14 cellular contexts compared by ENCODE assay signal in genomic region chr9:130008577-130008976, GRCh38. TPM values are rescaled to one million over a fixed set of nuclear protein-coding genes. Genes with fewer than 3 reads are reported as not detected.
DNase-seq lines count a peak whose midpoint lies in the region; ATAC-seq and TF ChIP-seq lines count a peak whose summit lies in the region.
"Had no signal": no experiment of that assay in that cellular context is flagged by ENCODE, and none has a peak within 500 bp of the region (broad histone marks: within the 10 kb centered on the region; RNA-seq: fewer than 3 reads in every experiment).

No MANE protein-coding gene starts in this region.

- H3K36me3 ChIP-seq in esophagus muscularis mucosa, result peaks cover 0 to 5% (median 0%) of the 10 kb centered on the region in 4 donors

- H3K9me3 ChIP-seq in esophagus muscularis mucosa (peaks cover 0 to 4% (median 2%) of the 10 kb centered on the region in 4 donors), right cardiac atrium (ENCODE audit: control insufficient read depth, low read length) (no peaks in the 10 kb centered on the region)
- H3K9me3 ChIP-seq: testis had no signal

- DNase-seq in activated CD4-positive, alpha-beta T cell treated with anti-CD3 and anti-CD28 coated beads for 36 hours, result no peak
- DNase-seq in activated CD4-positive, alpha-beta T cell treated with anti-CD3 and anti-CD28 coated beads for 4 hours, result no peak
- DNase-seq in activated B cell treated with CpG ODN at 0.5 μM for 24 hours, result no peak
- DNase-seq in esophagus muscularis mucosa (ENCODE audit: extremely low spot score), result no peak
- no peak for DNase-seq in stimulated activated naive CD8-positive, alpha-beta T cell treated with anti-CD3 and anti-CD28 coated beads, Interleukin-15, amount 100 ng/mL, for 72 hours
- DNase-seq in effector CD4-positive, alpha-beta T cell, result no peak
- DNase-seq in right cardiac atrium, result no peak
- DNase-seq: activated CD4-positive, CD25-positive, alpha-beta regulatory T cell; COR-L47; NCI-H2171 treated with DMSO at 0.1 percent for 48 hours; nucleus accumbens; testis had no signal

- 51% methylated on average over 4 of the region's 4 CpGs for WGBS in esophagus muscularis mucosa
- 76% methylated on average over 4 of the region's 4 CpGs for WGBS in right cardiac atrium

- H3K36me3 Mint-ChIP-seq in activated CD4-positive, alpha-beta T cell treated with anti-CD3 and anti-CD28 coated beads for 36 hours (ENCODE audit: low read depth), result peaks cover 61% of the 10 kb centered on the region
- peaks cover 59% of the 10 kb centered on the region for H3K36me3 Mint-ChIP-seq in activated B cell treated with CpG ODN at 0.5 μM for 24 hours (ENCODE audit: low read depth)

- TF ChIP-seq CTCF in activated B cell treated with CpG ODN at 0.5 μM for 24 hours (IDR thresholded peaks at IDR 0.05) (no peak), esophagus muscularis mucosa (IDR thresholded peaks at IDR 0.05) (no peak)

- intact Hi-C loops in activated CD4-positive, alpha-beta T cell treated with anti-CD3 and anti-CD28 coated beads for 36 hours (cut with DNase I, micrococcal nuclease), result no loop called here
- intact Hi-C loops in activated B cell treated with CpG ODN at 0.5 μM for 24 hours (cut with micrococcal nuclease), result no loop called here
- intact Hi-C loops in esophagus muscularis mucosa (cut with DNase I), result no loop called here
- intact Hi-C loops in right cardiac atrium (cut with DNase I), result no loop called here

- no peak for TF ChIP-seq EP300 in esophagus muscularis mucosa (IDR thresholded peaks at IDR 0.05)

- ATAC-seq in activated CD4-positive, alpha-beta T cell treated with anti-CD3 and anti-CD28 coated beads for 36 hours, result no peak
- ATAC-seq in activated B cell treated with CpG ODN at 0.5 μM for 24 hours (ENCODE audit: low read depth) (no peak), right cardiac atrium (no peak), GM18861 (IDR thresholded peaks at IDR 0.05; ENCODE audit: unreplicated experiment) (no peak)
- ATAC-seq in stimulated activated naive CD8-positive, alpha-beta T cell treated with anti-CD3 and anti-CD28 coated beads, Interleukin-15, amount 100 ng/mL, for 72 hours, result no peak

- H3K27me3 ChIP-seq in esophagus muscularis mucosa (no peaks in the 10 kb centered on the region), right cardiac atrium (ENCODE audit: control insufficient read depth, insufficient read depth) (no peaks in the 10 kb centered on the region)
- H3K27me3 ChIP-seq: testis had no signal

- CTCF ChIA-PET in activated CD4-positive, alpha-beta T cell treated with anti-CD3 and anti-CD28 coated beads for 36 hours (lab: Charles Lee), result interaction anchor here (0.5 to 2.2 kb wide), 11 partner anchors 8 to 123 kb away, joined by 3 to 7 read pairs (median 3); no protein-coding TSS in a partner anchor
- CTCF ChIA-PET in activated B cell treated with CpG ODN at 0.5 μM for 24 hours (lab: Charles Lee), result no interaction called here

- POLR2A ChIA-PET in activated CD4-positive, alpha-beta T cell treated with anti-CD3 and anti-CD28 coated beads for 36 hours (lab: Charles Lee), result interaction anchor here (0.6 to 2.4 kb wide), 6 partner anchors 8 to 120 kb away, joined by 3 to 13 read pairs (median 3); no protein-coding TSS in a partner anchor
- POLR2A ChIA-PET in activated B cell treated with CpG ODN at 0.5 μM for 24 hours (lab: Charles Lee), result interaction anchor here (0.6 to 27.3 kb wide), 5 partner anchors 9 to 52 kb away, joined by 3 to 1209 read pairs (median 28); partner anchors contain the start of gene FNBP1

- peak overlapping the region; percentile 6 for H3K4me3 Mint-ChIP-seq in activated CD4-positive, alpha-beta T cell treated with anti-CD3 and anti-CD28 coated beads for 36 hours
- peak overlapping the region; percentile 42 for H3K4me3 Mint-ChIP-seq in activated B cell treated with CpG ODN at 0.5 μM for 24 hours
- H3K4me3 Mint-ChIP-seq in stimulated activated naive CD8-positive, alpha-beta T cell treated with anti-CD3 and anti-CD28 coated beads, Interleukin-15, amount 100 ng/mL, for 72 hours, result peak overlapping the region; percentile 13 to 62

- TF ChIP-seq POLR2A in esophagus muscularis mucosa (IDR thresholded peaks at IDR 0.05; ENCODE audit: low read depth), result no peak

- H3K27ac Mint-ChIP-seq in activated CD4-positive, alpha-beta T cell treated with anti-CD3 and anti-CD28 coated beads for 36 hours, result peak overlapping the region; percentile 89
- H3K27ac Mint-ChIP-seq in activated B cell treated with CpG ODN at 0.5 μM for 24 hours, result peak overlapping the region; percentile 97
- H3K27ac Mint-ChIP-seq in stimulated activated naive CD8-positive, alpha-beta T cell treated with anti-CD3 and anti-CD28 coated beads, Interleukin-15, amount 100 ng/mL, for 72 hours, result peak overlapping the region in 1 of 2 donors; percentile 86

- H3K4me1 ChIP-seq in esophagus muscularis mucosa (peaks cover 0 to 84% (median 68%) of the 10 kb centered on the region in 4 donors), right cardiac atrium (ENCODE audit: control insufficient read depth, insufficient read depth, low read length) (no peaks in the 10 kb centered on the region)

- H3K9me3 Mint-ChIP-seq in activated CD4-positive, alpha-beta T cell treated with anti-CD3 and anti-CD28 coated beads for 36 hours (ENCODE audit: low read depth), result peaks cover 6% of the 10 kb centered on the region
- H3K9me3 Mint-ChIP-seq in activated B cell treated with CpG ODN at 0.5 μM for 24 hours, result peaks cover 2% of the 10 kb centered on the region
- H3K9me3 Mint-ChIP-seq in stimulated activated naive CD8-positive, alpha-beta T cell treated with anti-CD3 and anti-CD28 coated beads, Interleukin-15, amount 100 ng/mL, for 72 hours, result no peaks in the 10 kb centered on the region

- H3K27me3 Mint-ChIP-seq in activated CD4-positive, alpha-beta T cell treated with anti-CD3 and anti-CD28 coated beads for 36 hours, result no peaks in the 10 kb centered on the region
- no peaks in the 10 kb centered on the region for H3K27me3 Mint-ChIP-seq in activated B cell treated with CpG ODN at 0.5 μM for 24 hours
- H3K27me3 Mint-ChIP-seq in stimulated activated naive CD8-positive, alpha-beta T cell treated with anti-CD3 and anti-CD28 coated beads, Interleukin-15, amount 100 ng/mL, for 72 hours, result no peaks in the 10 kb centered on the region

- H3K4me1 Mint-ChIP-seq in activated CD4-positive, alpha-beta T cell treated with anti-CD3 and anti-CD28 coated beads for 36 hours, result peaks cover 87% of the 10 kb centered on the region
- H3K4me1 Mint-ChIP-seq in activated B cell treated with CpG ODN at 0.5 μM for 24 hours, result peaks cover 97% of the 10 kb centered on the region
- H3K4me1 Mint-ChIP-seq in stimulated activated naive CD8-positive, alpha-beta T cell treated with anti-CD3 and anti-CD28 coated beads, Interleukin-15, amount 100 ng/mL, for 72 hours, result peaks cover 87% of the 10 kb centered on the region

- H3K4me3 ChIP-seq in esophagus muscularis mucosa, result no peak overlapping the region
- no peak overlapping the region for H3K4me3 ChIP-seq in right cardiac atrium (ENCODE audit: low read length)
- H3K4me3 ChIP-seq: SK-N-MC, testis had no signal

- H3K27ac ChIP-seq in esophagus muscularis mucosa (replicated peaks in 1 of 4) (peak overlapping the region; percentile 69 to 76 (median 72)), right cardiac atrium (ENCODE audit: low read length) (no peak overlapping the region)
- H3K27ac ChIP-seq: SK-N-MC had no signal

RNA-seq across cellular contexts. Expression of gene FNBP1, which starts 34.4 kb away (rescaled TPM):
- total RNA-seq in activated CD4-positive, alpha-beta T cell treated with anti-CD3 and anti-CD28 coated beads for 36 hours, result 100 to 1,000 TPM; 254 to 354 TPM
- total RNA-seq in activated B cell treated with CpG ODN at 0.5 μM for 24 hours (454 and 501 TPM in 2 replicates), esophagus muscularis mucosa (100 to 1,000 TPM; 177 to 317 (median 254) TPM), right cardiac atrium (10 to 100 TPM; 26.2 to 27.5 (median 26.6) TPM)
- polyA plus RNA-seq in right cardiac atrium, result 10.8 TPM

RNA-seq across cellular contexts. Expression of gene GPR107, which starts 45.1 kb away (rescaled TPM):
- total RNA-seq in activated CD4-positive, alpha-beta T cell treated with anti-CD3 and anti-CD28 coated beads for 36 hours, result 10 to 100 TPM; 17.7 to 19.7 TPM
- 17.7 and 19.6 TPM in 2 replicates for total RNA-seq in activated B cell treated with CpG ODN at 0.5 μM for 24 hours
- total RNA-seq in esophagus muscularis mucosa, result 10 to 100 TPM; 19.9 to 34.7 (median 30.8) TPM
- 10 to 100 TPM; 23.2 to 29.5 (median 24.0) TPM for total RNA-seq in right cardiac atrium
- 13.1 TPM for polyA plus RNA-seq in right cardiac atrium

Comparison
In these comparisons a context has a peak if more than half of its experiments do, and no peak if none do; other contexts are left out.
1. RNA of gene FNBP1, which starts 34.4 kb away (total RNA-seq): 454 to 501 TPM in activated B cell treated with CpG ODN at 0.5 μM for 24 hours, 254 to 354 TPM in activated CD4-positive, alpha-beta T cell treated with anti-CD3 and anti-CD28 coated beads for 36 hours and 177 to 317 TPM in esophagus muscularis mucosa; 26.2 to 27.5 TPM in right cardiac atrium; every median in the first group is over 4 times any median in the second.
2. Peak in every context shown above with its lines, with median percentiles within 50 percentile points of each other: H3K4me3 Mint-ChIP-seq.